Comparison of ENCODE assay signal across 14 cellular contexts in the genomic region with DNA sequence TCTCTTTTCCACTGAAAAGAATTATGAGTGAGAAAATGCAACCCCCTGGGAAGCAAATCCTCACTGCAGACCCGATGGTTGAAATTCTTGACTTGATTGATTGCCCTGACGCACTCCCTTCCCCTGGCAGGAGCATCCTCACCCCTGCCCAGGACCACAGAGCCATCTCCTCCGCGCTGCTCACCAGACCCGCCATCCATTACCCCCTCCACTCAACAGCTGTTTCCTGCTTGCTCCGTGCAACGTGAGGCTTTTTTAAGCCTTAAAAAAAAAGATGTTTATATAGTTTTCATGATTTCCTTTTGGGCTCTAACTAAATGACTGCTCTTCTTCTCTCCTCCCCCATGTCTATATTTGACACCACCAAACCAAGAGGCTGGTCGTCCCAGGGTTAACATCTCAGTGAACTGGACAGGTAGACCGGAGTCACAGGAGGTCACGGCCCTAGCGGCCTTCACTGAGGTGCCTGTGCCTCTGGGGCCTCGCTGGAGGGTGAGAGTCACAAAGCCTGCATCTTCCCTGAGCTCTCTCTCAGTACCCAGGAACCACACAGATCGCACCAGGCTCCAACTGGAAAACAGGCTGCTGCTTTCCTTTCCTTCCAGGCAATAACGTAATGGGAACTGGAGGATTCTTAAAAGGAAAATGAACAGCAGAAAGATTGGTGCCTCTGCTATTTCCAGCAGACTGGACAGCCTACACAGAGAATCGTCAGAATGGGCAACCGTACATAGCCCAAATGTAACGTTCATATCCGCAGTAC. TPM values are rescaled to one million over a fixed set of nuclear protein-coding genes. Genes with fewer than 3 reads are reported as not detected.
DNase-seq lines count a peak whose midpoint lies in the region; ATAC-seq and TF ChIP-seq lines count a peak whose summit lies in the region.
"Had no signal": no experiment of that assay in that cellular context is flagged by ENCODE, and none has a peak within 500 bp of the region (broad histone marks: within the 10 kb centered on the region; RNA-seq: fewer than 3 reads in every experiment).

No MANE protein-coding gene starts in this region.

- peaks cover 8% of the 10 kb centered on the region for H3K27me3 Mint-ChIP-seq in T-helper 2 cell treated with Interferon-gamma antibody and Interleukin-4, amounts not matched to agents 5 μg/mL and 100 μg/mL, for 36 hours (ENCODE audit: low read depth)

- no peak overlapping the region for H2BK15ac ChIP-seq in neuronal stem cell (ENCODE audit: low read length)

- H4K91ac ChIP-seq in neuronal stem cell (ENCODE audit: low read depth, low read length, poor library complexity): no peak overlapping the region

- CTCF ChIA-PET in SK-N-SH (lab: Yijun Ruan, JAX): interaction anchor here (1.6 kb wide), 1 partner anchor 92 kb away, joined by 3 read pairs; no protein-coding TSS in a partner anchor

- DNase-seq in G401 (ENCODE audit: low spot score) (peak; percentile 77), NCI-H524 (lab: John Stamatoyannopoulos, UW) (peak; percentile 45 to 55), dermis blood vessel endothelial cell (peak; percentile 74), neuronal stem cell (ENCODE audit: low spot score) (no peak), SK-N-SH (no peak), psoas muscle (no peak)
- DNase-seq in T-helper 2 cell treated with Interferon-gamma antibody and Interleukin-4, amounts not matched to agents 5 μg/mL and 100 μg/mL, for 36 hours (ENCODE audit: low spot score): no peak
- DNase-seq: activated CD4-positive, alpha-beta T cell treated with anti-CD3 and anti-CD28 coated beads, Interleukin-2, amount 50 U/mL, for 4 hours; effector memory CD8-positive, alpha-beta T cell; hypothalamus; mesendoderm; NCI-H1436 treated with DMSO at 0.1 percent for 48 hours had no signal

- H3K4me3 ChIP-seq in neuronal stem cell (ENCODE audit: low read length in 2 of 2): no peak overlapping the region
- no peak overlapping the region for H3K4me3 ChIP-seq in SK-N-SH (ENCODE audit: low read depth in 2 of 2, low read length in 1 of 2)
- H3K4me3 ChIP-seq in psoas muscle: no peak overlapping the region
- H3K4me3 ChIP-seq: HAP-1 had no signal

- no peak for TF ChIP-seq EP300 in SK-N-SH (IDR thresholded peaks at IDR 0.05; ENCODE audit: borderline replicate concordance in 1 of 2, low read depth in 1 of 2, low read length in 1 of 2)

- H3K27me3 ChIP-seq in neuronal stem cell (ENCODE audit: control insufficient read depth in 3 of 3, insufficient read depth in 3 of 3, low read depth in 1 of 3, low read length in 3 of 3) (no peaks in the 10 kb centered on the region), SK-N-SH (ENCODE audit: insufficient read depth) (no peaks in the 10 kb centered on the region), psoas muscle (ENCODE audit: insufficient read depth in 3 of 3, low read length in 2 of 3) (peaks cover 0 to 27% (median 8%) of the 10 kb centered on the region in 3 donors)

- no CpG with 5 or more reads among the region's 18 CpGs for WGBS in neuronal stem cell (ENCODE audit: extremely low coverage in 2 of 2, insufficient read length in 2 of 2, insufficient replicate concordance in 1 of 2), 2 donors
- 92% methylated on average over 18 of the region's 18 CpGs for WGBS in SK-N-SH (ENCODE audit: low lambda C conversion rate)
- 41 to 47% (median 46%) methylated on average over 18 of the region's 18 CpGs for WGBS in psoas muscle, 3 donors

- H3K4me1 ChIP-seq in neuronal stem cell (ENCODE audit: control insufficient read depth in 2 of 2, insufficient read depth in 1 of 2, low read depth in 1 of 2, low read length in 2 of 2) (peaks cover 1 to 14% of the 10 kb centered on the region in 2 donors), SK-N-SH (ENCODE audit: control insufficient read depth in 1 of 2, insufficient read depth in 2 of 2, low read depth in 1 of 2, low read length in 1 of 2) (peaks cover 12 to 20% of the 10 kb centered on the region in 2 experiments), psoas muscle (no peaks in the 10 kb centered on the region)
- H3K4me1 ChIP-seq: HAP-1 had no signal

- H4K8ac ChIP-seq in neuronal stem cell (ENCODE audit: low read depth, low read length): no peak overlapping the region

- intact Hi-C loops in psoas muscle (cut with DNase I): no loop called here

- H3K27ac ChIP-seq in neuronal stem cell (replicated peaks; ENCODE audit: low read length): no peak overlapping the region
- H3K27ac ChIP-seq in SK-N-SH (ENCODE audit: low read depth in 2 of 2, low read length in 1 of 2): no peak overlapping the region
- no peak overlapping the region for H3K27ac ChIP-seq in psoas muscle

- no peak overlapping the region for H3K27ac Mint-ChIP-seq in T-helper 2 cell treated with Interferon-gamma antibody and Interleukin-4, amounts not matched to agents 5 μg/mL and 100 μg/mL, for 36 hours
- H3K27ac Mint-ChIP-seq: effector memory CD8-positive, alpha-beta T cell; T-helper 1 cell treated with Interleukin-12 subunit alpha and Interleukin-12 subunit beta and Interleukin-4 antibody, amounts not matched to agents 30 μg/mL and 1 μg/mL, for 36 hours had no signal

- no peaks in the 10 kb centered on the region for H3K79me1 ChIP-seq in neuronal stem cell (ENCODE audit: low read depth, low read length)

- H3K9me3 ChIP-seq in neuronal stem cell (replicated peaks in 1 of 2; ENCODE audit: control insufficient read depth in 2 of 2, insufficient read depth in 1 of 2, low read depth in 1 of 2, low read length in 2 of 2) (peaks cover 0 to 7% of the 10 kb centered on the region in 2 donors), SK-N-SH (no peaks in the 10 kb centered on the region), psoas muscle (no peaks in the 10 kb centered on the region)
- H3K9me3 ChIP-seq: HAP-1 had no signal

- TF ChIP-seq CTCF in SK-N-SH (IDR thresholded peaks at IDR 0.05) (no peak), psoas muscle (IDR thresholded peaks at IDR 0.05) (no peak)

- H3F3A ChIP-seq in SK-N-SH (replicated peaks; ENCODE audit: insufficient read depth): peaks cover 11% of the 10 kb centered on the region

- POLR2A ChIA-PET in SK-N-SH (lab: Yijun Ruan, JAX): no interaction called here

- H3K9ac ChIP-seq in neuronal stem cell (ENCODE audit: low read depth, low read length, poor library complexity) (no peak overlapping the region), SK-N-SH (no peak overlapping the region)

- in situ Hi-C loops in G401 (cut with HindIII; ENCODE audit: low sequenced_read_pairs): no loop called here

- no peak overlapping the region for H2BK120ac ChIP-seq in neuronal stem cell (ENCODE audit: low read depth, low read length)

- H3K9me3 Mint-ChIP-seq in T-helper 2 cell treated with Interferon-gamma antibody and Interleukin-4, amounts not matched to agents 5 μg/mL and 100 μg/mL, for 36 hours: no peaks in the 10 kb centered on the region
- H3K9me3 Mint-ChIP-seq: effector memory CD8-positive, alpha-beta T cell; T-helper 1 cell treated with Interleukin-12 subunit alpha and Interleukin-12 subunit beta and Interleukin-4 antibody, amounts not matched to agents 30 μg/mL and 1 μg/mL, for 36 hours had no signal

- H3K4ac ChIP-seq in neuronal stem cell (ENCODE audit: low read length): no peak overlapping the region

- ATAC-seq in psoas muscle: no peak
- ATAC-seq: effector memory CD8-positive, alpha-beta T cell had no signal

- H4K20me1 ChIP-seq in SK-N-SH (ENCODE audit: insufficient read depth): no peaks in the 10 kb centered on the region

- no peaks in the 10 kb centered on the region for H3K36me3 ChIP-seq in neuronal stem cell (replicated peaks in 1 of 2; ENCODE audit: control insufficient read depth in 2 of 2, insufficient read depth in 2 of 2, low read length in 2 of 2)
- no peaks in the 10 kb centered on the region for H3K36me3 ChIP-seq in SK-N-SH (replicated peaks in 1 of 2; ENCODE audit: control insufficient read depth in 1 of 2, insufficient read depth in 2 of 2, low read length in 1 of 2)
- H3K36me3 ChIP-seq in psoas muscle (ENCODE audit: insufficient read depth in 1 of 2, low read depth in 1 of 2): no peaks in the 10 kb centered on the region
- H3K36me3 ChIP-seq: HAP-1 had no signal

- H3K18ac ChIP-seq in neuronal stem cell (ENCODE audit: low read length): no peak overlapping the region

- peaks cover 5% of the 10 kb centered on the region for H3K4me1 Mint-ChIP-seq in T-helper 2 cell treated with Interferon-gamma antibody and Interleukin-4, amounts not matched to agents 5 μg/mL and 100 μg/mL, for 36 hours (ENCODE audit: low read depth)

- H3K4me3 Mint-ChIP-seq in T-helper 2 cell treated with Interferon-gamma antibody and Interleukin-4, amounts not matched to agents 5 μg/mL and 100 μg/mL, for 36 hours: no peak overlapping the region
- H3K4me3 Mint-ChIP-seq: effector memory CD8-positive, alpha-beta T cell; T-helper 1 cell treated with Interleukin-12 subunit alpha and Interleukin-12 subunit beta and Interleukin-4 antibody, amounts not matched to agents 30 μg/mL and 1 μg/mL, for 36 hours had no signal

- H3K36me3 Mint-ChIP-seq in T-helper 2 cell treated with Interferon-gamma antibody and Interleukin-4, amounts not matched to agents 5 μg/mL and 100 μg/mL, for 36 hours (ENCODE audit: low read depth): no peaks in the 10 kb centered on the region

- H3K9me2 ChIP-seq in SK-N-SH: no peaks in the 10 kb centered on the region

- no peak overlapping the region for H3K14ac ChIP-seq in neuronal stem cell (ENCODE audit: low read length)

- H2BK5ac ChIP-seq in neuronal stem cell (ENCODE audit: low read length): no peak overlapping the region

- peak overlapping the region; percentile 15 for H2AFZ ChIP-seq in neuronal stem cell (ENCODE audit: low read length)
- no peak overlapping the region for H2AFZ ChIP-seq in SK-N-SH (ENCODE audit: low read depth)

- H2BK12ac ChIP-seq in neuronal stem cell (ENCODE audit: low read length): no peak overlapping the region

- H3K4me2 ChIP-seq in neuronal stem cell (ENCODE audit: insufficient read depth, low read length, poor library complexity, severe bottlenecking) (no peak overlapping the region), SK-N-SH (no peak overlapping the region)

- TF ChIP-seq RAD21 in SK-N-SH (IDR thresholded peaks at IDR 0.05; ENCODE audit: low read length): no peak

- H3K79me2 ChIP-seq in SK-N-SH (ENCODE audit: insufficient read depth): no peaks in the 10 kb centered on the region

- no peak overlapping the region for H2AK5ac ChIP-seq in neuronal stem cell (ENCODE audit: low read depth, low read length)

- H3K23ac ChIP-seq in neuronal stem cell (ENCODE audit: low read depth, low read length, poor library complexity): no peak overlapping the region

TF ChIP-seq in SK-N-SH, 30 proteins besides CTCF, POLR2A, EP300 and RAD21 (continues in another document):
- TF ChIP-seq TEAD4 (IDR thresholded peaks at IDR 0.05; ENCODE audit: borderline replicate concordance, insufficient read depth) (no peak), RFX5 (IDR thresholded peaks at IDR 0.05; ENCODE audit: low read length) (no peak), SIN3A (IDR thresholded peaks at IDR 0.05; ENCODE audit: borderline replicate concordance, low read depth, low read length) (no peak)

RNA-seq across cellular contexts. Expression of a gene that starts 49.8 kb away (rescaled TPM):
- 0.74 and 3.1 TPM in 2 replicates for total RNA-seq in G401 (2014; rRNA removed; shearing (Covaris generic))
- total RNA-seq in dermis blood vessel endothelial cell (25.4 and 41.0 TPM in 2 replicates), psoas muscle (10 to 100 TPM; 49.3 to 85.0 (median 58.3) TPM)
- 29.1 TPM for polyA plus RNA-seq in neuronal stem cell (2013, experiment 1 of 2)
- polyA plus RNA-seq in neuronal stem cell (2013, experiment 2 of 2): 30.0 TPM
- polyA plus RNA-seq in SK-N-SH (2012; rRNA removed) (19.3 and 21.3 TPM in 2 replicates), psoas muscle (10 to 100 TPM; 18.8 to 70.8 (median 27.3) TPM)
- polyA plus RNA-seq in SK-N-SH (2012; cell fraction: cytosol; rRNA removed): 19.9 and 20.2 TPM in 2 replicates
- polyA plus RNA-seq in SK-N-SH (2012; cell fraction: nucleus; rRNA removed): 35.1 and 43.3 TPM in 2 replicates

Comparison
In these comparisons a context has a peak if more than half of its experiments do, and no peak if none do; other contexts are left out.
1. DNase-seq: peak in G401 (single experiment), NCI-H524 (2 of 2) and dermis blood vessel endothelial cell (single experiment); none in neuronal stem cell (single experiment), T-helper 2 cell treated with Interferon-gamma antibody and Interleukin-4, amounts not matched to agents 5 μg/mL and 100 μg/mL, for 36 hours (single experiment), SK-N-SH (single experiment) and psoas muscle (0 of 2).